8 cellular contexts compared by ENCODE assay signal in genomic region chr18:24397131-24397693, GRCh38. TPM values are rescaled to one million over a fixed set of nuclear protein-coding genes. Genes with fewer than 3 reads are reported as not detected.
DNase-seq lines count a peak whose midpoint lies in the region; ATAC-seq and TF ChIP-seq lines count a peak whose summit lies in the region.

No MANE protein-coding gene starts in this region.

- DNase-seq in GM13977 (ENCODE audit: low spot score): peak; percentile 23
- DNase-seq in LHCN-M2 (ENCODE audit: low read depth): peak; percentile 73
- peak; percentile 67 to 87 (median 78) for DNase-seq in adrenal gland
- no peak for DNase-seq in Right ventricle myocardium inferior (ENCODE audit: missing footprints)
- peak in 54 of 56 donors; percentile 21 to 90 (median 76) for DNase-seq in nucleus accumbens (lab: John Stamatoyannopoulos, UW)
- peak; percentile 78 for DNase-seq in aorta

- H3K4me1 ChIP-seq in adrenal gland (replicated peaks in 1 of 2) (peaks cover 4 to 10% of the 10 kb centered on the region in 2 donors), aorta (ENCODE audit: control insufficient read depth in 1 of 2, insufficient read depth in 2 of 2, low read length in 2 of 2) (no peaks in the 10 kb centered on the region)

- H3K36me3 ChIP-seq in adrenal gland (replicated peaks in 1 of 2): no peaks in the 10 kb centered on the region
- H3K36me3 ChIP-seq in aorta (ENCODE audit: control insufficient read depth in 1 of 2, insufficient read depth in 2 of 2, low read length in 1 of 2): no peaks in the 10 kb centered on the region

- ATAC-seq in Right ventricle myocardium inferior (peak; percentile 51), aorta (ENCODE audit: low FRiP score) (peak; percentile 70), GM19023 (IDR thresholded peaks at IDR 0.05; ENCODE audit: unreplicated experiment) (no peak)

- TF ChIP-seq CTCF in GM13977 (IDR thresholded peaks at IDR 0.05; ENCODE audit: extremely low read depth, insufficient read depth, missing control alignments) (no peak), adrenal gland (IDR thresholded peaks at IDR 0.05) (no peak)

- WGBS in adrenal gland, 4 donors: 0% methylated on average over 9 to 50 of the region's 50 CpGs
- WGBS in aorta, 2 donors: 0% methylated on average over 37 to 50 of the region's 50 CpGs

- TF ChIP-seq POLR2A in adrenal gland (IDR thresholded peaks at IDR 0.05): no peak

- H3K27me3 ChIP-seq in adrenal gland (no peaks in the 10 kb centered on the region), aorta (ENCODE audit: control insufficient read depth in 1 of 2, insufficient read depth in 2 of 2, low read length in 1 of 2) (no peaks in the 10 kb centered on the region)

- H3K27ac ChIP-seq in adrenal gland (peak overlapping the region; percentile 24 to 96 (median 86)), aorta (ENCODE audit: low read depth in 1 of 2, low read length in 2 of 2) (peak overlapping the region in 1 of 2 donors; percentile 41)

- intact Hi-C loops in adrenal gland (cut with DNase I): no loop called here
- intact Hi-C loops in Right ventricle myocardium inferior (cut with DNase I): loop anchor here (1.0 kb wide), 1 partner anchor 29 kb away; the partner anchor contains the start of gene IMPACT
- intact Hi-C loops in aorta (cut with DNase I): loop anchor here (5.0 to 10.0 kb wide), 2 partner anchors 955 to 958 kb away; partner anchors contain the start of gene ZNF521 (in 2 of the 2)

- H3K4me3 ChIP-seq in adrenal gland: peak overlapping the region; percentile 16 to 95 (median 73)
- peak overlapping the region; percentile 14 to 82 for H3K4me3 ChIP-seq in aorta (ENCODE audit: low read length in 2 of 2)

- H3K9me3 ChIP-seq in adrenal gland (replicated peaks in 1 of 3) (no peaks in the 10 kb centered on the region), aorta (ENCODE audit: control insufficient read depth, low read length) (no peaks in the 10 kb centered on the region)

- in situ Hi-C loops in GM13977 (cut with MboI; ENCODE audit: low pct_unique_long_range_greater_than_20kb, low sequenced_read_pairs, unreplicated experiment): no loop called here

TF ChIP-seq in PFSK-1, 5 proteins besides CTCF, POLR2A, EP300 and RAD21:
- TF ChIP-seq REST (IDR thresholded peaks at IDR 0.05; ENCODE audit: insufficient read depth in 1 of 2, low read depth in 2 of 2, low read length in 2 of 2) (0 out of 4 replicates have a peak, but pooled peaks of 1 of the 2 experiments have one; percentile 16), FOXP2 (optimal IDR thresholded peaks at IDR 0.05; ENCODE audit: borderline replicate concordance, extremely low read depth, extremely low read length, insufficient read depth) (no peak), TAF1 (IDR thresholded peaks at IDR 0.05; ENCODE audit: borderline replicate concordance, insufficient read depth, low read length) (peak; percentile 51; the same call in 1 of the 2 replicates), SIN3A (IDR thresholded peaks at IDR 0.05; ENCODE audit: borderline replicate concordance, insufficient read depth, low read length) (0 out of 2 replicates have a peak, but pooled peaks have one; percentile 66)

RNA-seq across cellular contexts. Expression of gene OSBPL1A, which starts 0.4 kb away (rescaled TPM):
- total RNA-seq in LHCN-M2 (2014; rRNA removed): 13.9 and 19.2 TPM in 2 replicates
- 8.4 TPM for polyA plus RNA-seq in LHCN-M2 (2012)
- polyA plus RNA-seq in PFSK-1 (2012; ENCODE audit: insufficient read length, low read depth): 14.2 TPM
- 100 to 1,000 TPM in 1 of 8 donors, 10 to 100 TPM in 7; 33.0 to 116 (median 71.4) TPM for total RNA-seq in adrenal gland
- 10 to 100 TPM; 18.7 to 40.1 (median 21.6) TPM for polyA plus RNA-seq in adrenal gland
- 78.9 TPM for total RNA-seq in Right ventricle myocardium inferior
- total RNA-seq in aorta: 10 to 100 TPM; 43.2 to 47.4 TPM
- 10 to 100 TPM; 21.7 to 30.9 TPM for polyA plus RNA-seq in aorta

RNA-seq across cellular contexts. Expression of gene IMPACT, which starts 29.3 kb away (rescaled TPM):
- total RNA-seq in LHCN-M2 (2014; rRNA removed) (36.1 and 38.8 TPM in 2 replicates), adrenal gland (10 to 100 TPM; 21.6 to 60.5 (median 46.3) TPM), Right ventricle myocardium inferior (19.8 TPM), aorta (10 to 100 TPM; 20.7 to 28.2 TPM)
- 19.3 TPM for polyA plus RNA-seq in LHCN-M2 (2012)
- 10.8 TPM for polyA plus RNA-seq in PFSK-1 (2012; ENCODE audit: insufficient read length, low read depth)
- polyA plus RNA-seq in adrenal gland (10 to 100 TPM; 16.2 to 58.9 (median 21.4) TPM), aorta (10 to 100 TPM; 15.6 to 20.3 TPM)

Comparison
In these comparisons a context has a peak if more than half of its experiments do, and no peak if none do; other contexts are left out.
1. intact Hi-C loops: an anchor here in Right ventricle myocardium inferior (1.0 kb wide) and aorta (5.0 to 10.0 kb wide); none called in adrenal gland.